8 cellular contexts compared by ENCODE assay signal in genomic region chr3:63349583-63350177, GRCh38.
DNase-seq lines count a peak whose midpoint lies in the region; ATAC-seq, FAIRE-seq and TF ChIP-seq lines count a peak whose summit lies in the region.

No MANE protein-coding gene starts in this region.

- no peak overlapping the region for H3K27ac ChIP-seq in DND-41 (ENCODE audit: low read length)
- no peak overlapping the region for H3K27ac ChIP-seq in brain microvascular endothelial cell

- DNase-seq in DND-41, result peak; percentile 55
- peak; percentile 16 for DNase-seq in GM19239 (ENCODE audit: insufficient read length, low spot score)
- peak; percentile 58 for DNase-seq in NT2/D1 (ENCODE audit: low read depth, low spot score)
- DNase-seq in brain microvascular endothelial cell, result peak; percentile 64
- no peak for DNase-seq in kidney epithelial cell (ENCODE audit: low read depth)
- DNase-seq in stromal cell of bone marrow (ENCODE audit: low read depth), result peak; percentile 57
- no peak for DNase-seq in effector CD8-positive, alpha-beta T cell (lab: John Stamatoyannopoulos, UW)

- FAIRE-seq in GM19239 (lab: Jason Lieb, UNC), result no peak

- H3K4me1 ChIP-seq in DND-41 (ENCODE audit: insufficient read depth, low read length), result peaks cover under 1% of the 10 kb centered on the region; the same call in 1 of the 2 replicates
- H3K4me1 ChIP-seq in NT2/D1 (ENCODE audit: insufficient read depth, insufficient read length), result no peaks in the 10 kb centered on the region

- peak overlapping the region; percentile 36; the same call in 1 of the 2 replicates for H3K4me2 ChIP-seq in DND-41 (ENCODE audit: insufficient read depth, low read length)

- H3K4me3 ChIP-seq in DND-41 (ENCODE audit: low read depth in 1 of 2, low read length in 2 of 2) (no peak overlapping the region), NT2/D1 (ENCODE audit: insufficient read length, low read depth) (no peak overlapping the region), brain microvascular endothelial cell (ENCODE audit: low read depth, low read length) (no peak overlapping the region), kidney epithelial cell (ENCODE audit: low read depth, low read length) (no peak overlapping the region)

- H3K9ac ChIP-seq in DND-41 (ENCODE audit: low read depth, low read length) (no peak overlapping the region), NT2/D1 (ENCODE audit: insufficient read length, low read depth) (no peak overlapping the region)

- peak; percentile 82 for TF ChIP-seq CTCF in DND-41 (IDR thresholded peaks at IDR 0.05; ENCODE audit: borderline replicate concordance, extremely low read depth, low read length, poor library complexity, severe bottlenecking)
- TF ChIP-seq CTCF in brain microvascular endothelial cell (IDR thresholded peaks at IDR 0.05; ENCODE audit: low read depth, low read length, missing control alignments), result peak; percentile 94
- peak; percentile 87 for TF ChIP-seq CTCF in kidney epithelial cell (IDR thresholded peaks at IDR 0.05; ENCODE audit: insufficient read depth, low read length, poor library complexity, severe bottlenecking)

- in situ Hi-C loops in brain microvascular endothelial cell (cut with HindIII; ENCODE audit: low pct_ligation_motif_present, low sequenced_read_pairs), result loop anchor here (25.0 kb wide), 1 partner anchor 463 kb away; the partner anchor contains the start of gene C3orf49

- no peaks in the 10 kb centered on the region for H4K20me1 ChIP-seq in DND-41 (ENCODE audit: insufficient read depth, low read length)

- H3K36me3 ChIP-seq in DND-41 (ENCODE audit: insufficient read depth, low read length) (no peaks in the 10 kb centered on the region), NT2/D1 (ENCODE audit: insufficient read depth, insufficient read length, low read length) (no peaks in the 10 kb centered on the region), brain microvascular endothelial cell (replicated peaks) (no peaks in the 10 kb centered on the region), kidney epithelial cell (ENCODE audit: control insufficient read depth, insufficient read depth, low read length) (no peaks in the 10 kb centered on the region)

- H3K9me3 ChIP-seq in DND-41 (ENCODE audit: insufficient read depth, low read length, severe bottlenecking), result no peaks in the 10 kb centered on the region
- H3K9me3 ChIP-seq in NT2/D1 (ENCODE audit: insufficient read depth, low read length), result no peaks in the 10 kb centered on the region

- peak; percentile 82 for ATAC-seq in DND-41 (ENCODE audit: insufficient read depth, low read depth)
- peak; percentile 62 for ATAC-seq in HG03457 (IDR thresholded peaks at IDR 0.05; ENCODE audit: unreplicated experiment)

- peaks cover 3% of the 10 kb centered on the region for H3K27me3 ChIP-seq in DND-41 (ENCODE audit: insufficient read depth, low read length, poor library complexity)
- H3K27me3 ChIP-seq in NT2/D1 (ENCODE audit: insufficient read depth, insufficient read length), result no peaks in the 10 kb centered on the region
- H3K27me3 ChIP-seq in brain microvascular endothelial cell (replicated peaks), result no peaks in the 10 kb centered on the region
- no peaks in the 10 kb centered on the region for H3K27me3 ChIP-seq in kidney epithelial cell (ENCODE audit: control insufficient read depth, insufficient read depth, low read length)

- no peak overlapping the region for H2AFZ ChIP-seq in DND-41 (ENCODE audit: low read depth, low read length)

- H3K79me2 ChIP-seq in DND-41 (ENCODE audit: insufficient read depth, low read length), result no peaks in the 10 kb centered on the region

Comparison
In these comparisons a context has a peak if more than half of its experiments do, and no peak if none do; other contexts are left out.
1. DNase-seq: peak in DND-41 (single experiment), GM19239 (single experiment), NT2/D1 (single experiment), brain microvascular endothelial cell (single experiment) and stromal cell of bone marrow (single experiment); none in kidney epithelial cell (single experiment) and effector CD8-positive, alpha-beta T cell (single experiment).
2. Peak in every context shown above with its lines, with median percentiles within 50 percentile points of each other: CTCF ChIP-seq.